ENCODE assay signal across 14 cellular contexts in genomic region chr1:89516055-89516454, GRCh38. TPM values are rescaled to one million over a fixed set of nuclear protein-coding genes. Genes with fewer than 3 reads are reported as not detected.
A peak's percentile ranks its signal among the peaks of the same experiment; 100 is the strongest.
DNase-seq lines count a peak whose midpoint lies in the region; ATAC-seq and TF ChIP-seq lines count a peak whose summit lies in the region.
"Had no signal": no experiment of that assay in that cellular context is flagged by ENCODE, and none has a peak within 500 bp of the region (broad histone marks: within the 10 kb centered on the region; RNA-seq: fewer than 3 reads in every experiment).

No MANE protein-coding gene starts in this region.

- TF ChIP-seq CTCF in A673 (conservative IDR thresholded peaks at IDR 0.05; ENCODE audit: low read depth, low read length): no peak
- no peak for TF ChIP-seq CTCF in fibroblast of villous mesenchyme (IDR thresholded peaks at IDR 0.05; ENCODE audit: insufficient read depth, low read depth, low read length)
- TF ChIP-seq CTCF in heart right ventricle (IDR thresholded peaks at IDR 0.05): no peak

- no peaks in the 10 kb centered on the region for H3K4me1 ChIP-seq in A673 (ENCODE audit: insufficient read depth, low read length, poor library complexity, severe bottlenecking)
- H3K4me1 ChIP-seq in heart right ventricle: peaks cover 0 to 22% (median 15%) of the 10 kb centered on the region in 9 donors
- H3K4me1 ChIP-seq in HAP-1: no peaks in the 10 kb centered on the region
- H3K4me1 ChIP-seq: suprapubic skin had no signal

- no TSS peak for BruUV-seq in A673 (replicated peaks; lab: Mats Ljungman, UMichigan)

- no peak for ATAC-seq in heart right ventricle
- ATAC-seq: T-helper 17 cell had no signal

- H3K4me3 ChIP-seq in A673 (ENCODE audit: low read depth, low read length, poor library complexity, severe bottlenecking) (no peak overlapping the region), fibroblast of villous mesenchyme (ENCODE audit: low read depth, low read length) (no peak overlapping the region), heart right ventricle (no peak overlapping the region), HAP-1 (no peak overlapping the region)
- H3K4me3 ChIP-seq: lung, suprapubic skin had no signal

- DNase-seq in A673 (ENCODE audit: low spot score) (peak; percentile 52), H4 (ENCODE audit: low spot score) (peak; percentile 37), T1000 (lab: John Stamatoyannopoulos, UW) (peak; percentile 23), fibroblast of villous mesenchyme (ENCODE audit: low read depth) (peak; percentile 50), heart right ventricle (no peak), COR-L47 (lab: John Stamatoyannopoulos, UW) (no peak), HAP-1 (ENCODE audit: low spot score in 2 of 2) (no peak), NCI-H1930 (lab: John Stamatoyannopoulos, UW) (no peak)
- DNase-seq: activated CD8-positive, alpha-beta memory T cell treated with anti-CD3 and anti-CD28 coated beads, Interleukin-2, amount 50 U/mL, for 48 hours; NCI-H1694; stimulated activated CD4-positive, alpha-beta T cell treated with anti-CD3 and anti-CD28 coated beads, Interleukin-4, amount 100 ng/mL, for 4 hours; T-helper 17 cell had no signal

- 84 to 87% methylated on average over 4 of the region's 4 CpGs for WGBS in heart right ventricle, 2 donors

- H3K27ac ChIP-seq in A673 (ENCODE audit: low read depth, low read length, poor library complexity, severe bottlenecking) (no peak overlapping the region), heart right ventricle (no peak overlapping the region)
- H3K27ac ChIP-seq: suprapubic skin had no signal

- H3K36me3 ChIP-seq in A673 (ENCODE audit: insufficient read depth, low read length, poor library complexity, severe bottlenecking) (no peaks in the 10 kb centered on the region), heart right ventricle (no peaks in the 10 kb centered on the region), HAP-1 (replicated peaks) (no peaks in the 10 kb centered on the region)
- H3K36me3 ChIP-seq: suprapubic skin had no signal

- H3K9me3 ChIP-seq in A673 (ENCODE audit: low read depth, low read length, poor library complexity, severe bottlenecking): no peaks in the 10 kb centered on the region
- H3K9me3 ChIP-seq in heart right ventricle: peaks cover 0 to 4% (median 0%) of the 10 kb centered on the region in 11 donors
- no peaks in the 10 kb centered on the region for H3K9me3 ChIP-seq in HAP-1
- H3K9me3 ChIP-seq: suprapubic skin had no signal

- CTCF ChIA-PET in A673 (lab: Charles Lee): interaction anchor here (0.6 kb wide), 1 partner anchor 36 kb away, joined by 4 read pairs; no protein-coding TSS in a partner anchor

- no peaks in the 10 kb centered on the region for H3K27me3 ChIP-seq in A673 (replicated peaks; ENCODE audit: insufficient read depth, low read depth, low read length, poor library complexity)
- no peaks in the 10 kb centered on the region for H3K27me3 ChIP-seq in heart right ventricle
- H3K27me3 ChIP-seq in HAP-1 (ENCODE audit: low read depth): no peaks in the 10 kb centered on the region
- H3K27me3 ChIP-seq: suprapubic skin had no signal

- in situ Hi-C loops in HAP-1 (cut with MboI; ENCODE audit: low sequenced_read_pairs): no loop called here

- POLR2A ChIA-PET in A673 (lab: Charles Lee; ENCODE audit: low non-redundant PET): no interaction called here

- intact Hi-C loops in A673 (cut with micrococcal nuclease; ENCODE audit: unreplicated experiment): loop anchor here (2.0 kb wide), 1 partner anchor 83 kb away; no protein-coding TSS in a partner anchor
- intact Hi-C loops in heart right ventricle (cut with DNase I): loop anchor here in 1 of 10 donors (10.0 kb wide), 1 partner anchor 249 kb away; no protein-coding TSS in a partner anchor

RNA-seq across cellular contexts. Expression of gene LRRC8B, which starts 8.6 kb away (rescaled TPM):
- total RNA-seq in A673 (2021): 18.9 and 20.0 TPM in 2 replicates
- 2.4 and 3.1 TPM in 2 replicates for total RNA-seq in H4 (2014; rRNA removed; shearing (Covaris generic))
- total RNA-seq in fibroblast of villous mesenchyme: 0.64 and 0.86 TPM in 2 replicates
- total RNA-seq in heart right ventricle: 1 to 10 TPM; 2.4 to 6.6 (median 4.5) TPM
- 1 to 10 TPM; 1.7 to 2.2 TPM for polyA plus RNA-seq in heart right ventricle

Comparison
In these comparisons a context has a peak if more than half of its experiments do, and no peak if none do; other contexts are left out.
1. DNase-seq: peak in A673 (single experiment), H4 (single experiment), T1000 (single experiment) and fibroblast of villous mesenchyme (single experiment); none in heart right ventricle (0 of 2), COR-L47 (single experiment), HAP-1 (0 of 2) and NCI-H1930 (0 of 2).